In genomic region chr6:34391023-34391485, GRCh38 we compare ENCODE assay signal across 8 cellular contexts. TPM values are rescaled to one million over a fixed set of nuclear protein-coding genes. Genes with fewer than 3 reads are reported as not detected.
A peak's percentile ranks its signal among the peaks of the same experiment; 100 is the strongest.
DNase-seq lines count a peak whose midpoint lies in the region; ATAC-seq and TF ChIP-seq lines count a peak whose summit lies in the region.

No MANE protein-coding gene starts in this region.

- DNase-seq in AG04449 (ENCODE audit: low read depth, low spot score) (peak; percentile 58), HCEC 1CT (peak; percentile 74), epithelial cell of esophagus (ENCODE audit: low read depth) (peak; percentile 48), myocyte (ENCODE audit: low read depth) (peak; percentile 75)
- no peak for DNase-seq in activated CD8-positive, alpha-beta T cell treated with anti-CD3 and anti-CD28 coated beads, Interleukin-2, amount 10 ng/mL, durations not matched to agents 7 days and 5 days
- DNase-seq in natural killer cell treated with Interleukin-12 subunit alpha and Interleukin-12 subunit beta and Interleukin-15 and Interleukin-18, amount 100 ng/mL, for 72 hours (ENCODE audit: low spot score): no peak

- H3K4me3 ChIP-seq in AG04449 (ENCODE audit: low read depth, low read length): peak overlapping the region; percentile 83
- peak overlapping the region; percentile 83 for H3K4me3 ChIP-seq in OCI-LY1 (ENCODE audit: low read depth, low read length, poor library complexity, severe bottlenecking)
- H3K4me3 ChIP-seq in epithelial cell of esophagus (ENCODE audit: low read length): peak overlapping the region; percentile 65

- H3K27ac ChIP-seq in OCI-LY1 (ENCODE audit: low read depth, low read length, poor library complexity, severe bottlenecking): peak overlapping the region; percentile 72

- H3K4me3 Mint-ChIP-seq in activated CD8-positive, alpha-beta T cell treated with anti-CD3 and anti-CD28 coated beads, Interleukin-2, amount 10 ng/mL, durations not matched to agents 7 days and 5 days: no peak overlapping the region
- no peak overlapping the region for H3K4me3 Mint-ChIP-seq in natural killer cell treated with Interleukin-12 subunit alpha and Interleukin-12 subunit beta and Interleukin-15 and Interleukin-18, amount 100 ng/mL, for 72 hours

- CTCF ChIA-PET in AG04449 (lab: Yijun Ruan, JAX): interaction anchor here (0.6 to 4.4 kb wide), 9 partner anchors 11 to 886 kb away, joined by 3 to 27 read pairs (median 4); partner anchors contain the start of gene SMIM29
- CTCF ChIA-PET in activated CD8-positive, alpha-beta T cell treated with anti-CD3 and anti-CD28 coated beads, Interleukin-2, amount 10 ng/mL, durations not matched to agents 7 days and 5 days (lab: Charles Lee): interaction anchor here (0.6 to 4.8 kb wide), 7 partner anchors 24 to 228 kb away, joined by 3 to 46 read pairs (median 4); partner anchors contain the start of gene SMIM29

- H3F3A ChIP-seq in OCI-LY1 (ENCODE audit: insufficient read depth, low read length): no peaks in the 10 kb centered on the region

- no peaks in the 10 kb centered on the region for H3K9me3 ChIP-seq in OCI-LY1 (ENCODE audit: low read length)

- peaks cover 40% of the 10 kb centered on the region for H3K4me1 ChIP-seq in OCI-LY1 (ENCODE audit: insufficient read depth, low read length, severe bottlenecking)

- no peak overlapping the region for H2AFZ ChIP-seq in OCI-LY1 (ENCODE audit: low read length)

- H3K79me2 ChIP-seq in OCI-LY1 (ENCODE audit: insufficient read depth, low read length): peaks cover 56% of the 10 kb centered on the region

- peaks cover 12% of the 10 kb centered on the region for H3K4me1 Mint-ChIP-seq in activated CD8-positive, alpha-beta T cell treated with anti-CD3 and anti-CD28 coated beads, Interleukin-2, amount 10 ng/mL, durations not matched to agents 7 days and 5 days (ENCODE audit: low read depth)
- peaks cover 12 to 14% of the 10 kb centered on the region in 2 donors for H3K4me1 Mint-ChIP-seq in natural killer cell treated with Interleukin-12 subunit alpha and Interleukin-12 subunit beta and Interleukin-15 and Interleukin-18, amount 100 ng/mL, for 72 hours (ENCODE audit: low read depth in 2 of 2)

- H3K27me3 Mint-ChIP-seq in activated CD8-positive, alpha-beta T cell treated with anti-CD3 and anti-CD28 coated beads, Interleukin-2, amount 10 ng/mL, durations not matched to agents 7 days and 5 days (ENCODE audit: low read depth): no peaks in the 10 kb centered on the region
- H3K27me3 Mint-ChIP-seq in natural killer cell treated with Interleukin-12 subunit alpha and Interleukin-12 subunit beta and Interleukin-15 and Interleukin-18, amount 100 ng/mL, for 72 hours: no peaks in the 10 kb centered on the region

- no peak for ATAC-seq in activated CD8-positive, alpha-beta T cell treated with anti-CD3 and anti-CD28 coated beads, Interleukin-2, amount 10 ng/mL, durations not matched to agents 7 days and 5 days
- no peak for ATAC-seq in HG03460 (IDR thresholded peaks at IDR 0.05; ENCODE audit: unreplicated experiment)
- no peak for ATAC-seq in natural killer cell treated with Interleukin-12 subunit alpha and Interleukin-12 subunit beta and Interleukin-15 and Interleukin-18, amount 100 ng/mL, for 72 hours

- no peaks in the 10 kb centered on the region for H3K36me3 ChIP-seq in OCI-LY1 (ENCODE audit: insufficient read depth, low read length)

- H3K9ac ChIP-seq in OCI-LY1 (ENCODE audit: low read length): peak overlapping the region; percentile 93

- POLR2A ChIA-PET in AG04449 (lab: Yijun Ruan, JAX): interaction anchor here (0.6 to 2.2 kb wide), 3 partner anchors 34 to 219 kb away, joined by 3 to 6 read pairs (median 3); partner anchors contain the start of genes HMGA1 and RPS10
- POLR2A ChIA-PET in activated CD8-positive, alpha-beta T cell treated with anti-CD3 and anti-CD28 coated beads, Interleukin-2, amount 10 ng/mL, durations not matched to agents 7 days and 5 days (lab: Charles Lee): interaction anchor here (1.2 to 1.8 kb wide), 2 partner anchors 24 to 34 kb away, joined by 3 to 4 read pairs; no protein-coding TSS in a partner anchor

- no peaks in the 10 kb centered on the region for H3K36me3 Mint-ChIP-seq in activated CD8-positive, alpha-beta T cell treated with anti-CD3 and anti-CD28 coated beads, Interleukin-2, amount 10 ng/mL, durations not matched to agents 7 days and 5 days (ENCODE audit: low read depth)
- H3K36me3 Mint-ChIP-seq in natural killer cell treated with Interleukin-12 subunit alpha and Interleukin-12 subunit beta and Interleukin-15 and Interleukin-18, amount 100 ng/mL, for 72 hours: no peaks in the 10 kb centered on the region

- H3K27me3 ChIP-seq in OCI-LY1 (ENCODE audit: insufficient read depth, low read length): no peaks in the 10 kb centered on the region

- H3K27ac Mint-ChIP-seq in activated CD8-positive, alpha-beta T cell treated with anti-CD3 and anti-CD28 coated beads, Interleukin-2, amount 10 ng/mL, durations not matched to agents 7 days and 5 days: no peak overlapping the region
- H3K27ac Mint-ChIP-seq in natural killer cell treated with Interleukin-12 subunit alpha and Interleukin-12 subunit beta and Interleukin-15 and Interleukin-18, amount 100 ng/mL, for 72 hours: no peak overlapping the region

- H3K4me2 ChIP-seq in OCI-LY1 (ENCODE audit: low read length): peak overlapping the region; percentile 87

- no peaks in the 10 kb centered on the region for H3K9me2 ChIP-seq in OCI-LY1 (ENCODE audit: low read depth, low read length)

- no peaks in the 10 kb centered on the region for H4K20me1 ChIP-seq in OCI-LY1 (ENCODE audit: insufficient read depth, low read length)

- H3K9me3 Mint-ChIP-seq in activated CD8-positive, alpha-beta T cell treated with anti-CD3 and anti-CD28 coated beads, Interleukin-2, amount 10 ng/mL, durations not matched to agents 7 days and 5 days (ENCODE audit: insufficient read depth): no peaks in the 10 kb centered on the region
- H3K9me3 Mint-ChIP-seq in natural killer cell treated with Interleukin-12 subunit alpha and Interleukin-12 subunit beta and Interleukin-15 and Interleukin-18, amount 100 ng/mL, for 72 hours: no peaks in the 10 kb centered on the region

- TF ChIP-seq CTCF in AG04449 (IDR thresholded peaks at IDR 0.05; ENCODE audit: insufficient read depth, low read length, missing control alignments): no peak
- no peak for TF ChIP-seq CTCF in OCI-LY1 (IDR thresholded peaks at IDR 0.05; ENCODE audit: low read length)
- no peak for TF ChIP-seq CTCF in epithelial cell of esophagus (IDR thresholded peaks at IDR 0.05; ENCODE audit: insufficient read depth, low read depth, low read length, missing control alignments)

RNA-seq across cellular contexts. Expression of gene NUDT3, which starts 1.4 kb away (rescaled TPM):
- total RNA-seq in myocyte: 39.6 and 45.9 TPM in 2 replicates
- 8.9 TPM for polyA plus RNA-seq in myocyte (2012)
- total RNA-seq in activated CD8-positive, alpha-beta T cell treated with anti-CD3 and anti-CD28 coated beads, Interleukin-2, amount 10 ng/mL, durations not matched to agents 7 days and 5 days: 10 to 100 TPM; 13.1 to 13.8 TPM
- total RNA-seq in natural killer cell treated with Interleukin-12 subunit alpha and Interleukin-12 subunit beta and Interleukin-15 and Interleukin-18, amount 100 ng/mL, for 72 hours: 10 to 100 TPM in 1 of 2 donors, 1 to 10 TPM in 1; 9.2 to 15.4 TPM

RNA-seq across cellular contexts. Expression of gene RPS10, which starts 34.8 kb away (rescaled TPM):
- total RNA-seq in myocyte: 1,443 and 1,569 TPM in 2 replicates
- 1,782 TPM for polyA plus RNA-seq in myocyte (2012)
- total RNA-seq in activated CD8-positive, alpha-beta T cell treated with anti-CD3 and anti-CD28 coated beads, Interleukin-2, amount 10 ng/mL, durations not matched to agents 7 days and 5 days: 1,000 to 10,000 TPM; 1,272 to 1,289 TPM
- total RNA-seq in natural killer cell treated with Interleukin-12 subunit alpha and Interleukin-12 subunit beta and Interleukin-15 and Interleukin-18, amount 100 ng/mL, for 72 hours: 1,000 to 10,000 TPM in 1 of 2 donors, 100 to 1,000 TPM in 1; 874 to 1,112 TPM

Comparison
In these comparisons a context has a peak if more than half of its experiments do, and no peak if none do; other contexts are left out.
1. DNase-seq: peak in AG04449 (single experiment), HCEC 1CT (single experiment), epithelial cell of esophagus (single experiment) and myocyte (single experiment); none in activated CD8-positive, alpha-beta T cell treated with anti-CD3 and anti-CD28 coated beads, Interleukin-2, amount 10 ng/mL, durations not matched to agents 7 days and 5 days (single experiment) and natural killer cell treated with Interleukin-12 subunit alpha and Interleukin-12 subunit beta and Interleukin-15 and Interleukin-18, amount 100 ng/mL, for 72 hours (single experiment).
2. Peak in every context shown above with its lines, with median percentiles within 50 percentile points of each other: H3K4me3 ChIP-seq.